16 cellular contexts compared by ENCODE assay signal in the genomic region with DNA sequence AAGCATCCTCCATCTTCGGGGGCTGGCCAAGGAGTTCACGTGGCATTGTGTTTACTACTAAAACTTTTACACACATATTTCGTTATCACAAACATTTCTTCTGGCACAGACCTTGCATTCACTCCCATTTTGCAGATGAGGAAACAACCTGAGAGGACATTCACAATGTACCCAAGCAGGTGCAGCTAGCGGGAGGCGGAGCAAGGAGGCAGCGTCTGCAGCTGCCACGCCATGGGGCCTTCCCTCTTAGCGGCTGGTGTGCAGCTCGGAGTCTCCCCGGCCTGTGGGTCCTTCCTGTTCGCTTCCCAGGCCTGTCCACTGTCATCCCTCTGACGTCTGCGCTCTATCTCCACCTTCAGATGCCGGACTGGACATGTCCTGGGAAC.
A peak's percentile ranks its signal among the peaks of the same experiment; 100 is the strongest.
DNase-seq lines count a peak whose midpoint lies in the region; ATAC-seq and TF ChIP-seq lines count a peak whose summit lies in the region.
"Had no signal": no experiment of that assay in that cellular context is flagged by ENCODE, and none has a peak within 500 bp of the region (broad histone marks: within the 10 kb centered on the region; RNA-seq: fewer than 3 reads in every experiment).

No MANE protein-coding gene starts in this region.

- CTCF ChIA-PET in WTC11 (lab: Charles Lee): no interaction called here

- H3K4me3 ChIP-seq in iPS-18c (ENCODE audit: insufficient read depth, low read depth, low read length): peak overlapping the region; percentile 24; the same call in 1 of the 2 replicates
- H3K4me3 ChIP-seq: GM23338 had no signal

- no peak overlapping the region for H3K27ac Mint-ChIP-seq in osteocyte (ENCODE audit: unreplicated experiment)
- H3K27ac Mint-ChIP-seq in WTC11: no peak overlapping the region
- H3K27ac Mint-ChIP-seq: GM23338, H9 had no signal

- H3K9me3 Mint-ChIP-seq in osteocyte (ENCODE audit: unreplicated experiment) (peaks cover 47% of the 10 kb centered on the region), WTC11 (peaks cover 35% of the 10 kb centered on the region)

- H3K27me3 Mint-ChIP-seq in osteocyte (ENCODE audit: unreplicated experiment) (no peaks in the 10 kb centered on the region), WTC11 (ENCODE audit: low read depth) (no peaks in the 10 kb centered on the region; the same call in 1 of the 2 replicates)

- no peaks in the 10 kb centered on the region for H3K4me1 Mint-ChIP-seq in osteocyte (ENCODE audit: unreplicated experiment)
- peaks cover 5% of the 10 kb centered on the region; the same call in 1 of the 2 replicates for H3K4me1 Mint-ChIP-seq in WTC11
- H3K4me1 Mint-ChIP-seq: CD4-positive, alpha-beta memory T cell; GM23338; H9 had no signal

- DNase-seq in islet precursor cell (peak; percentile 12), osteocyte (ENCODE audit: extremely low spot score, unreplicated experiment) (peak; percentile 76), WTC11 (ENCODE audit: low spot score) (no peak), NCI-H2107 treated with DMSO at 0.1 percent for 48 hours (lab: John Stamatoyannopoulos, UW; ENCODE audit: unreplicated experiment) (no peak), hypothalamus (lab: John Stamatoyannopoulos, UW) (no peak)
- DNase-seq: C1 segment of cervical spinal cord; Calu3; CD4-positive, alpha-beta memory T cell; COR-L47; DMS53; DMS79 treated with DMSO at 0.1 percent for 48 hours; GF-D8; H9 had no signal

- peaks cover 46% of the 10 kb centered on the region for H3K9me3 ChIP-seq in iPS-18c (ENCODE audit: control insufficient read depth, insufficient read depth, low read length)

- H3K4me3 Mint-ChIP-seq in osteocyte (ENCODE audit: unreplicated experiment) (no peak overlapping the region), WTC11 (no peak overlapping the region)
- H3K4me3 Mint-ChIP-seq: CD4-positive, alpha-beta memory T cell; GM23338; H9 had no signal

- no peak for ATAC-seq in WTC11
- ATAC-seq: GM23338, HCT116 had no signal

- no peaks in the 10 kb centered on the region for H3K36me3 Mint-ChIP-seq in osteocyte (ENCODE audit: unreplicated experiment)
- peaks cover 5% of the 10 kb centered on the region; the same call in 1 of the 2 replicates for H3K36me3 Mint-ChIP-seq in WTC11
- H3K36me3 Mint-ChIP-seq: CD4-positive, alpha-beta memory T cell had no signal

- TF ChIP-seq CTCF in osteocyte (IDR thresholded peaks at IDR 0.05) (no peak), WTC11 (IDR thresholded peaks at IDR 0.05) (no peak)

- POLR2A ChIA-PET in WTC11 (lab: Charles Lee): no interaction called here

TF ChIP-seq in WTC11, 78 proteins besides CTCF, POLR2A, EP300 and RAD21:
- TF ChIP-seq ETV6 (CRISPR knock-in tag; IDR thresholded peaks at IDR 0.05) (no peak), ESRRA (CRISPR knock-in tag; IDR thresholded peaks at IDR 0.05; ENCODE audit: borderline replicate concordance) (no peak), NR2C2 (CRISPR knock-in tag; IDR thresholded peaks at IDR 0.05) (no peak), ZNF423 (CRISPR knock-in tag; IDR thresholded peaks at IDR 0.05) (no peak), ZNF396 (CRISPR knock-in tag; IDR thresholded peaks at IDR 0.05; ENCODE audit: borderline replicate concordance) (no peak), GRHL2 (CRISPR knock-in tag; IDR thresholded peaks at IDR 0.05; ENCODE audit: insufficient replicate concordance, severe bottlenecking) (no peak), TP53 (CRISPR knock-in tag; IDR thresholded peaks at IDR 0.05) (no peak), TEAD1 (CRISPR knock-in tag; IDR thresholded peaks at IDR 0.05) (no peak), EMX1 (CRISPR knock-in tag; IDR thresholded peaks at IDR 0.05) (no peak)
- TF ChIP-seq, protein P1, sequence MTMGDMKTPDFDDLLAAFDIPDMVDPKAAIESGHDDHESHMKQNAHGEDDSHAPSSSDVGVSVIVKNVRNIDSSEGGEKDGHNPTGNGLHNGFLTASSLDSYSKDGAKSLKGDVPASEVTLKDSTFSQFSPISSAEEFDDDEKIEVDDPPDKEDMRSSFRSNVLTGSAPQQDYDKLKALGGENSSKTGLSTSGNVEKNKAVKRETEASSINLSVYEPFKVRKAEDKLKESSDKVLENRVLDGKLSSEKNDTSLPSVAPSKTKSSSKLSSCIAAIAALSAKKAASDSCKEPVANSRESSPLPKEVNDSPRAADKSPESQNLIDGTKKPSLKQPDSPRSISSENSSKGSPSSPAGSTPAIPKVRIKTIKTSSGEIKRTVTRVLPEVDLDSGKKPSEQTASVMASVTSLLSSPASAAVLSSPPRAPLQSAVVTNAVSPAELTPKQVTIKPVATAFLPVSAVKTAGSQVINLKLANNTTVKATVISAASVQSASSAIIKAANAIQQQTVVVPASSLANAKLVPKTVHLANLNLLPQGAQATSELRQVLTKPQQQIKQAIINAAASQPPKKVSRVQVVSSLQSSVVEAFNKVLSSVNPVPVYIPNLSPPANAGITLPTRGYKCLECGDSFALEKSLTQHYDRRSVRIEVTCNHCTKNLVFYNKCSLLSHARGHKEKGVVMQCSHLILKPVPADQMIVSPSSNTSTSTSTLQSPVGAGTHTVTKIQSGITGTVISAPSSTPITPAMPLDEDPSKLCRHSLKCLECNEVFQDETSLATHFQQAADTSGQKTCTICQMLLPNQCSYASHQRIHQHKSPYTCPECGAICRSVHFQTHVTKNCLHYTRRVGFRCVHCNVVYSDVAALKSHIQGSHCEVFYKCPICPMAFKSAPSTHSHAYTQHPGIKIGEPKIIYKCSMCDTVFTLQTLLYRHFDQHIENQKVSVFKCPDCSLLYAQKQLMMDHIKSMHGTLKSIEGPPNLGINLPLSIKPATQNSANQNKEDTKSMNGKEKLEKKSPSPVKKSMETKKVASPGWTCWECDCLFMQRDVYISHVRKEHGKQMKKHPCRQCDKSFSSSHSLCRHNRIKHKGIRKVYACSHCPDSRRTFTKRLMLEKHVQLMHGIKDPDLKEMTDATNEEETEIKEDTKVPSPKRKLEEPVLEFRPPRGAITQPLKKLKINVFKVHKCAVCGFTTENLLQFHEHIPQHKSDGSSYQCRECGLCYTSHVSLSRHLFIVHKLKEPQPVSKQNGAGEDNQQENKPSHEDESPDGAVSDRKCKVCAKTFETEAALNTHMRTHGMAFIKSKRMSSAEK (CRISPR knock-in tag; IDR thresholded peaks at IDR 0.05; ENCODE audit: borderline replicate concordance): no peak

Comparison
In these comparisons a context has a peak if more than half of its experiments do, and no peak if none do; other contexts are left out.
1. DNase-seq: peak in islet precursor cell (single experiment) and osteocyte (single experiment); none in WTC11 (single experiment), NCI-H2107 treated with DMSO at 0.1 percent for 48 hours (single experiment) and hypothalamus (0 of 51).